ENCODE assay signal across 14 cellular contexts in genomic region chr1:212431656-212432055, GRCh38. TPM values are rescaled to one million over a fixed set of nuclear protein-coding genes. Genes with fewer than 3 reads are reported as not detected.
DNase-seq lines count a peak whose midpoint lies in the region; ATAC-seq, FAIRE-seq and TF ChIP-seq lines count a peak whose summit lies in the region.
"Had no signal": no experiment of that assay in that cellular context is flagged by ENCODE, and none has a peak within 500 bp of the region (broad histone marks: within the 10 kb centered on the region; RNA-seq: fewer than 3 reads in every experiment).

No MANE protein-coding gene starts in this region.

- DNase-seq in activated T-cell treated with anti-CD3 and anti-CD28 coated beads, Interleukin-2, amount 50 U/mL, for 72 hours: no peak
- DNase-seq in activated T-cell treated with anti-CD3 and anti-CD28 coated beads, Interleukin-2, amount 50 U/mL, for 48 hours: no peak
- no peak for DNase-seq in H1 (ENCODE audit: low read depth in 1 of 2, low spot score in 2 of 2)
- no peak for DNase-seq in stimulated activated effector memory CD8-positive, alpha-beta T cell treated with anti-CD3 and anti-CD28 coated beads, Interleukin-12 subunit alpha, Interleukin-12 subunit beta, amount 100 ng/mL, for 72 hours (ENCODE audit: low spot score in 2 of 2)
- DNase-seq in activated CD4-positive, CD25-positive, alpha-beta regulatory T cell treated with anti-CD3 and anti-CD28 coated beads, Interleukin-2, amount 50 U/mL, for 72 hours: no peak
- DNase-seq in stimulated activated naive B cell treated with anti-CD40 and anti-IgM and Interleukin-4, amounts not matched to agents 10 μg/mL and 1 μg/mL and 100 μg/mL, for 72 hours: no peak
- DNase-seq: left cardiac atrium, NCI-H187 treated with DMSO at 0.1 percent for 48 hours, SW 1271 had no signal

- TF ChIP-seq RAD21 in H1 (IDR thresholded peaks at IDR 0.05 in 1 of 2, conservative IDR thresholded peaks at IDR 0.05 in 1 of 2; ENCODE audit: low read depth in 2 of 2, low read length in 2 of 2): no peak

- WGBS in H1 (ENCODE audit: extremely low coverage in 1 of 2, insufficient coverage in 1 of 2, insufficient read length in 1 of 2, insufficient replicate concordance in 2 of 2, low coverage in 1 of 2, low lambda C conversion rate in 2 of 2, missing lambda C conversion rate in 1 of 2), 2 experiments: 41% methylated on average over 9 of the region's 9 CpGs; no CpG with 5 or more reads in 1 of the 2 experiments

- no peak overlapping the region for H3K14ac ChIP-seq in H1 (ENCODE audit: insufficient read length)

- H3K23ac ChIP-seq in H1 (ENCODE audit: insufficient read length): no peak overlapping the region

- H4K5ac ChIP-seq in H1 (ENCODE audit: insufficient read length, low read depth, low read length): no peak overlapping the region

- no peaks in the 10 kb centered on the region for H3K27me3 Mint-ChIP-seq in activated T-cell treated with anti-CD3 and anti-CD28 coated beads, Interleukin-2, amount 50 U/mL, for 72 hours (ENCODE audit: low read depth)
- no peaks in the 10 kb centered on the region for H3K27me3 Mint-ChIP-seq in stimulated activated naive B cell treated with anti-CD40 and anti-IgM and Interleukin-4, amounts not matched to agents 10 μg/mL and 1 μg/mL and 100 μg/mL, for 72 hours

- H3K27ac Mint-ChIP-seq in activated T-cell treated with anti-CD3 and anti-CD28 coated beads, Interleukin-2, amount 50 U/mL, for 72 hours: no peak overlapping the region
- peak overlapping the region; percentile 45 for H3K27ac Mint-ChIP-seq in stimulated activated effector memory CD8-positive, alpha-beta T cell treated with anti-CD3 and anti-CD28 coated beads, Interleukin-12 subunit alpha, Interleukin-12 subunit beta, amount 100 ng/mL, for 72 hours
- H3K27ac Mint-ChIP-seq in stimulated activated naive B cell treated with anti-CD40 and anti-IgM and Interleukin-4, amounts not matched to agents 10 μg/mL and 1 μg/mL and 100 μg/mL, for 72 hours: no peak overlapping the region

- H3K4me2 ChIP-seq in KMS-11 (no peak overlapping the region), H1 (ENCODE audit: insufficient read depth in 1 of 2, low read depth in 2 of 2, low read length in 2 of 2) (peak overlapping the region; percentile 6 to 60; a peak in 1 of 4 replicates)

- no peak overlapping the region for H2AK5ac ChIP-seq in H1 (ENCODE audit: low read depth, low read length)

- H2BK12ac ChIP-seq in H1 (ENCODE audit: low read depth, low read length): no peak overlapping the region

- peak overlapping the region; percentile 54 to 82 for H3K4me3 Mint-ChIP-seq in activated T-cell treated with anti-CD3 and anti-CD28 coated beads, Interleukin-2, amount 50 U/mL, for 72 hours
- H3K4me3 Mint-ChIP-seq in stimulated activated effector memory CD8-positive, alpha-beta T cell treated with anti-CD3 and anti-CD28 coated beads, Interleukin-12 subunit alpha, Interleukin-12 subunit beta, amount 100 ng/mL, for 72 hours: peak overlapping the region; percentile 70
- peak overlapping the region in 1 of 2 donors; percentile 29 for H3K4me3 Mint-ChIP-seq in stimulated activated naive B cell treated with anti-CD40 and anti-IgM and Interleukin-4, amounts not matched to agents 10 μg/mL and 1 μg/mL and 100 μg/mL, for 72 hours

- no peak for TF ChIP-seq POLR2A in H1 (IDR thresholded peaks at IDR 0.05; ENCODE audit: control extremely low read depth in 1 of 2, low read depth in 2 of 2, low read length in 2 of 2)

- no peak overlapping the region for H3K4me3 ChIP-seq in KMS-11 (IDR thresholded peaks at IDR 0.05; ENCODE audit: insufficient read depth, low read depth, low read length)
- no peak overlapping the region for H3K4me3 ChIP-seq in H1 (ENCODE audit: extremely low read depth in 1 of 4, insufficient read depth in 2 of 4, low read depth in 3 of 4, low read length in 4 of 4)

- no peak overlapping the region for H2BK15ac ChIP-seq in H1 (ENCODE audit: low read length)

- H3K27ac ChIP-seq in KMS-11: no peak overlapping the region
- H3K27ac ChIP-seq in H1 (ENCODE audit: low read depth, low read length): no peak overlapping the region

- no peak for TF ChIP-seq EP300 in H1 (IDR thresholded peaks at IDR 0.05; ENCODE audit: borderline replicate concordance in 1 of 2, low read depth in 2 of 2, low read length in 2 of 2)

- peaks cover 7% of the 10 kb centered on the region for H3K4me1 ChIP-seq in KMS-11 (ENCODE audit: low read depth, poor library complexity, severe bottlenecking)
- peaks cover 3 to 5% (median 3%) of the 10 kb centered on the region in 4 experiments; a peak in 3 of 7 replicates for H3K4me1 ChIP-seq in H1 (replicated peaks in 1 of 4; ENCODE audit: control insufficient read depth in 3 of 4, insufficient read depth in 4 of 4, low read length in 3 of 4)

- H3K9ac ChIP-seq in KMS-11: no peak overlapping the region
- H3K9ac ChIP-seq in H1 (replicated peaks in 1 of 4; ENCODE audit: extremely low read depth in 1 of 4, low read depth in 3 of 4, low read length in 3 of 4): no peak overlapping the region

- H3K18ac ChIP-seq in H1 (ENCODE audit: extremely low read depth, low read length): no peak overlapping the region

- no peak overlapping the region for H2BK20ac ChIP-seq in H1 (ENCODE audit: low read length)

- no peaks in the 10 kb centered on the region for H3K79me2 ChIP-seq in KMS-11 (ENCODE audit: insufficient read depth, low read depth)
- no peaks in the 10 kb centered on the region; a peak in 1 of 4 replicates for H3K79me2 ChIP-seq in H1 (ENCODE audit: control insufficient read depth in 1 of 2, insufficient read depth in 2 of 2, low read length in 2 of 2)

- H3K9me3 Mint-ChIP-seq in activated T-cell treated with anti-CD3 and anti-CD28 coated beads, Interleukin-2, amount 50 U/mL, for 72 hours: no peaks in the 10 kb centered on the region
- no peaks in the 10 kb centered on the region for H3K9me3 Mint-ChIP-seq in stimulated activated effector memory CD8-positive, alpha-beta T cell treated with anti-CD3 and anti-CD28 coated beads, Interleukin-12 subunit alpha, Interleukin-12 subunit beta, amount 100 ng/mL, for 72 hours
- H3K9me3 Mint-ChIP-seq in stimulated activated naive B cell treated with anti-CD40 and anti-IgM and Interleukin-4, amounts not matched to agents 10 μg/mL and 1 μg/mL and 100 μg/mL, for 72 hours: no peaks in the 10 kb centered on the region

- H3K79me1 ChIP-seq in H1 (ENCODE audit: low read depth, low read length): no peaks in the 10 kb centered on the region; the same call in 1 of the 2 replicates

- H3K36me3 ChIP-seq in KMS-11 (ENCODE audit: insufficient read depth) (no peaks in the 10 kb centered on the region), H1 (ENCODE audit: control insufficient read depth in 2 of 4, insufficient read depth in 4 of 4, low read length in 3 of 4) (no peaks in the 10 kb centered on the region)
- H3K36me3 ChIP-seq: MG63 had no signal

- CTCF ChIA-PET in H1 (lab: Charles Lee; ENCODE audit: partially characterized antibody): interaction anchor here (1.9 to 7.8 kb wide), 2 partner anchors 24 to 25 kb away, joined by 11 to 71 read pairs; no protein-coding TSS in a partner anchor

- no peak overlapping the region for H4K91ac ChIP-seq in H1 (replicated peaks; ENCODE audit: insufficient read length, low read length)

- H2AFZ ChIP-seq in KMS-11 (ENCODE audit: low read depth) (peak overlapping the region; percentile 88; the same call in 1 of the 2 replicates), H1 (ENCODE audit: low read length) (no peak overlapping the region)

- peaks cover 2% of the 10 kb centered on the region; the same call in 1 of the 2 replicates for H3K23me2 ChIP-seq in H1 (ENCODE audit: low read depth, low read length)

- FAIRE-seq in H1 (lab: Jason Lieb, UNC): no peak
- FAIRE-seq: RCC 7860 had no signal

- no peak overlapping the region for H3K56ac ChIP-seq in H1 (replicated peaks; ENCODE audit: insufficient read length, low read depth, low read length)

- no peak overlapping the region for H3K4ac ChIP-seq in H1 (replicated peaks; ENCODE audit: insufficient read length, low read depth, low read length)

- H3K4me1 Mint-ChIP-seq in activated T-cell treated with anti-CD3 and anti-CD28 coated beads, Interleukin-2, amount 50 U/mL, for 72 hours (ENCODE audit: low read depth): peaks cover 25% of the 10 kb centered on the region
- peaks cover 33% of the 10 kb centered on the region for H3K4me1 Mint-ChIP-seq in stimulated activated effector memory CD8-positive, alpha-beta T cell treated with anti-CD3 and anti-CD28 coated beads, Interleukin-12 subunit alpha, Interleukin-12 subunit beta, amount 100 ng/mL, for 72 hours
- H3K4me1 Mint-ChIP-seq in stimulated activated naive B cell treated with anti-CD40 and anti-IgM and Interleukin-4, amounts not matched to agents 10 μg/mL and 1 μg/mL and 100 μg/mL, for 72 hours: peaks cover 19 to 36% of the 10 kb centered on the region in 2 donors

- no peaks in the 10 kb centered on the region for H3K9me3 ChIP-seq in H1 (ENCODE audit: insufficient read depth in 2 of 2, low read depth in 1 of 2, low read length in 1 of 2)
- H3K9me3 ChIP-seq: MG63 had no signal

- no peak for ATAC-seq in activated T-cell treated with anti-CD3 and anti-CD28 coated beads, Interleukin-2, amount 50 U/mL, for 72 hours (replicated peaks in 1 of 2)
- ATAC-seq in stimulated activated effector memory CD8-positive, alpha-beta T cell treated with anti-CD3 and anti-CD28 coated beads, Interleukin-12 subunit alpha, Interleukin-12 subunit beta, amount 100 ng/mL, for 72 hours: no peak
- no peak for ATAC-seq in stimulated activated naive B cell treated with anti-CD40 and anti-IgM and Interleukin-4, amounts not matched to agents 10 μg/mL and 1 μg/mL and 100 μg/mL, for 72 hours (replicated peaks)
- ATAC-seq in HG03159 (IDR thresholded peaks at IDR 0.05; ENCODE audit: unreplicated experiment): no peak
- ATAC-seq: activated CD4-positive, CD25-positive, alpha-beta regulatory T cell treated with anti-CD3 and anti-CD28 coated beads, Interleukin-2, amount 50 U/mL, for 24 hours had no signal

- no peak overlapping the region for H2BK5ac ChIP-seq in H1 (ENCODE audit: low read depth, low read length)

- no peaks in the 10 kb centered on the region for H4K20me1 ChIP-seq in KMS-11 (ENCODE audit: insufficient read depth)
- no peaks in the 10 kb centered on the region for H4K20me1 ChIP-seq in H1 (replicated peaks in 1 of 2; ENCODE audit: control insufficient read depth in 1 of 2, insufficient read depth in 2 of 2, low read length in 2 of 2)

- no peaks in the 10 kb centered on the region for H3K36me3 Mint-ChIP-seq in activated T-cell treated with anti-CD3 and anti-CD28 coated beads, Interleukin-2, amount 50 U/mL, for 72 hours (ENCODE audit: insufficient read depth in 2 of 2)
- no peaks in the 10 kb centered on the region for H3K36me3 Mint-ChIP-seq in stimulated activated effector memory CD8-positive, alpha-beta T cell treated with anti-CD3 and anti-CD28 coated beads, Interleukin-12 subunit alpha, Interleukin-12 subunit beta, amount 100 ng/mL, for 72 hours
- peaks cover 3 to 4% of the 10 kb centered on the region in 2 donors for H3K36me3 Mint-ChIP-seq in stimulated activated naive B cell treated with anti-CD40 and anti-IgM and Interleukin-4, amounts not matched to agents 10 μg/mL and 1 μg/mL and 100 μg/mL, for 72 hours

- TF ChIP-seq CTCF in KMS-11 (conservative IDR thresholded peaks at IDR 0.05; ENCODE audit: low read depth, low read length) (no peak), H1 (IDR thresholded peaks at IDR 0.05; ENCODE audit: control extremely low read depth in 1 of 3, insufficient read depth in 1 of 3, low read depth in 1 of 3, low read length in 3 of 3) (no peak)

- no peak overlapping the region for H2BK120ac ChIP-seq in H1 (replicated peaks; ENCODE audit: low read depth, low read length)

- no peak overlapping the region for H4K8ac ChIP-seq in H1 (ENCODE audit: extremely low read depth, insufficient read depth, low read length)

- POLR2A ChIA-PET in H1 (lab: Charles Lee; ENCODE audit: partially characterized antibody): no interaction called here

- no peaks in the 10 kb centered on the region for H3K27me3 ChIP-seq in KMS-11 (ENCODE audit: insufficient read depth, low read depth)
- H3K27me3 ChIP-seq in H1 (replicated peaks in 1 of 4; ENCODE audit: control insufficient read depth in 3 of 4, extremely low read depth in 1 of 4, insufficient read depth in 3 of 4, low read length in 3 of 4): no peaks in the 10 kb centered on the region; a peak in 2 of 7 replicates
- H3K27me3 ChIP-seq: MG63 had no signal

RNA-seq across cellular contexts. Expression of gene NENF, which starts 1.1 kb away (rescaled TPM):
- 10 to 100 TPM; 36.9 to 40.7 TPM for total RNA-seq in activated T-cell treated with anti-CD3 and anti-CD28 coated beads, Interleukin-2, amount 50 U/mL, for 72 hours
- 27.0 and 28.5 TPM in 2 replicates for total RNA-seq in H1 (2021; fragmentation: NEBNext Ultra II Directional; extraction: Animal tissue kit (Norgen Biotek cat#: 25700))
- polyA plus RNA-seq in H1 (2011; rRNA removed): 22.1 and 28.0 TPM in 2 replicates
- polyA plus RNA-seq in H1 (2011; cell fraction: cytosol; rRNA removed): 23.4 TPM
- 24.0 TPM for polyA plus RNA-seq in H1 (2011; cell fraction: nucleus; rRNA removed)
- polyA plus RNA-seq in H1 (2012, experiment 1 of 2): 35.4 to 45.5 TPM (median 38.2 TPM) in 4 replicates
- 38.7 TPM for polyA plus RNA-seq in H1 (2012, experiment 2 of 2)
- 33.8 TPM for polyA plus RNA-seq in H1 (2013, experiment 1 of 2)
- polyA plus RNA-seq in H1 (2013, experiment 2 of 2): 38.4 TPM
- polyA minus RNA-seq in H1 (2011; rRNA and poly(A)+ RNA removed): 7.1 and 7.4 TPM in 2 replicates
- polyA minus RNA-seq in H1 (2011; cell fraction: cytosol; rRNA and poly(A)+ RNA removed): 9.5 TPM
- 8.0 TPM for polyA minus RNA-seq in H1 (2011; cell fraction: nucleus; rRNA and poly(A)+ RNA removed)

RNA-seq across cellular contexts. Expression of gene PACC1, which starts 17.0 kb away (rescaled TPM):
- total RNA-seq in activated T-cell treated with anti-CD3 and anti-CD28 coated beads, Interleukin-2, amount 50 U/mL, for 72 hours: 10 to 100 TPM; 10.2 to 11.7 TPM
- 16.7 and 18.8 TPM in 2 replicates for total RNA-seq in H1 (2021; fragmentation: NEBNext Ultra II Directional; extraction: Animal tissue kit (Norgen Biotek cat#: 25700))
- 20.8 and 23.5 TPM in 2 replicates for polyA plus RNA-seq in H1 (2011; rRNA removed)
- polyA plus RNA-seq in H1 (2011; cell fraction: cytosol; rRNA removed): 21.5 TPM
- polyA plus RNA-seq in H1 (2011; cell fraction: nucleus; rRNA removed): 23.1 TPM
- polyA plus RNA-seq in H1 (2012, experiment 1 of 2): 10.6 to 17.3 TPM (median 14.4 TPM) in 4 replicates
- 9.3 TPM for polyA plus RNA-seq in H1 (2012, experiment 2 of 2)
- 14.9 TPM for polyA plus RNA-seq in H1 (2013, experiment 1 of 2)
- 16.5 TPM for polyA plus RNA-seq in H1 (2013, experiment 2 of 2)
- 37.6 and 48.3 TPM in 2 replicates for polyA minus RNA-seq in H1 (2011; rRNA and poly(A)+ RNA removed)
- polyA minus RNA-seq in H1 (2011; cell fraction: cytosol; rRNA and poly(A)+ RNA removed): 20.5 TPM
- polyA minus RNA-seq in H1 (2011; cell fraction: nucleus; rRNA and poly(A)+ RNA removed): 28.2 TPM
